8 cellular contexts compared by ENCODE assay signal in the genomic region with DNA sequence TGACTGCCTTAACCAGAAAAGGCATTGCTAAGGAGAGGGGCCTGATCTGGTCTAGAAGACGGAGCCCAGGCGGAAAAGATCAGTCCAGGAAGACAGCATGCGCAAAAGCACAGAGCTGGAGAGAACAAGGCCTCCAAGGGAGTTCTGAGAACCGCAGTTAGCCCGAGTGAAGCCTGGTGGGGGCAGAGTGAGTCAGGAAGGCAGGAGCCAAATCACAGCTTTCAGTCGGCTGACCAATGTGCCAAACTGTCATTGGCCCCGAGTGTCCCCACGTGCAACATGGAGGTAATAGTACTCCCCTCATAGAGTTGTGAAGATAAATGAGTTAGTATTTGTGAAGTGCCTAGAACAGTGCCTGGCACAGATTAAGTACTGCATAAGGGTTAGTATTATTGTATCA. TPM values are rescaled to one million over a fixed set of nuclear protein-coding genes. Genes with fewer than 3 reads are reported as not detected.
DNase-seq lines count a peak whose midpoint lies in the region; ATAC-seq and TF ChIP-seq lines count a peak whose summit lies in the region.

No MANE protein-coding gene starts in this region.

- H3K4me1 ChIP-seq in duodenal mucosa (ENCODE audit: control insufficient read depth in 1 of 2, insufficient read depth in 2 of 2, low read length in 2 of 2), result peaks cover 7 to 11% of the 10 kb centered on the region in 2 donors
- no peaks in the 10 kb centered on the region for H3K4me1 ChIP-seq in mesendoderm (ENCODE audit: control insufficient read depth, low read depth, low read length)
- H3K4me1 ChIP-seq in transverse colon, result peaks cover 0 to 20% (median 13%) of the 10 kb centered on the region in 4 donors

- H3K9me3 Mint-ChIP-seq in activated T-cell treated with anti-CD3 and anti-CD28 coated beads, Interleukin-2, amount 50 U/mL, for 4 hours, result no peaks in the 10 kb centered on the region

- intact Hi-C loops in transverse colon (cut with DNase I; ENCODE audit: low total_unique reads), result no loop called here

- peak overlapping the region; percentile 0 for H3K56ac ChIP-seq in mesendoderm (ENCODE audit: low read length)

- in situ Hi-C loops in transverse colon (cut with MboI; ENCODE audit: low pct_ligation_motif_present in 1 of 4, low pct_unique_long_range_greater_than_20kb in 1 of 4, low sequenced_read_pairs in 3 of 4), result no loop called here

- no peak for TF ChIP-seq POLR2A in transverse colon (IDR thresholded peaks at IDR 0.05)

- no peak overlapping the region for H3K23ac ChIP-seq in mesendoderm (ENCODE audit: low read length)

- H3K27me3 ChIP-seq in duodenal mucosa (ENCODE audit: control insufficient read depth in 1 of 2, insufficient read depth in 2 of 2, low read length in 2 of 2), result no peaks in the 10 kb centered on the region
- no peaks in the 10 kb centered on the region for H3K27me3 ChIP-seq in mesendoderm (ENCODE audit: insufficient read depth, low read length, poor library complexity)
- no peaks in the 10 kb centered on the region for H3K27me3 ChIP-seq in transverse colon

- TF ChIP-seq CTCF in transverse colon (IDR thresholded peaks at IDR 0.05), result no peak

- H3K4me3 ChIP-seq in duodenal mucosa (ENCODE audit: low read depth in 1 of 2, low read length in 2 of 2), result no peak overlapping the region
- H3K4me3 ChIP-seq in mesendoderm (ENCODE audit: low read length), result no peak overlapping the region
- no peak overlapping the region for H3K4me3 ChIP-seq in transverse colon

- peak overlapping the region; percentile 31 for H3K18ac ChIP-seq in mesendoderm (ENCODE audit: low read length)

- H3K27me3 Mint-ChIP-seq in activated T-cell treated with anti-CD3 and anti-CD28 coated beads, Interleukin-2, amount 50 U/mL, for 4 hours (ENCODE audit: low read depth), result no peaks in the 10 kb centered on the region

- H2AK5ac ChIP-seq in mesendoderm (ENCODE audit: low read length), result no peak overlapping the region

- no peaks in the 10 kb centered on the region for H3K79me2 ChIP-seq in mesendoderm (ENCODE audit: control insufficient read depth, insufficient read depth, low read length)

- H3K27ac ChIP-seq in duodenal mucosa (ENCODE audit: low read depth, low read length) (peak overlapping the region; percentile 28), mesendoderm (ENCODE audit: low read depth, low read length) (no peak overlapping the region), transverse colon (peak overlapping the region; percentile 79 to 92 (median 86))

- H4K8ac ChIP-seq in mesendoderm (ENCODE audit: low read depth, low read length), result no peak overlapping the region

- TF ChIP-seq EP300 in transverse colon (IDR thresholded peaks at IDR 0.05; ENCODE audit: low read depth), result no peak

- H2BK15ac ChIP-seq in mesendoderm (replicated peaks; ENCODE audit: low read depth), result no peak overlapping the region

- no CpG with 5 or more reads among the region's 8 CpGs for WGBS in mesendoderm (ENCODE audit: extremely low coverage, insufficient coverage, low lambda C conversion rate)
- 73 to 78% methylated on average over 3 to 8 of the region's 8 CpGs for WGBS in transverse colon (ENCODE audit: low coverage in 1 of 2), 2 donors

- no peak overlapping the region for H3K4ac ChIP-seq in mesendoderm (ENCODE audit: low read depth, low read length)

- H3K9me3 ChIP-seq in duodenal mucosa (ENCODE audit: control insufficient read depth in 1 of 2, low read length in 2 of 2) (no peaks in the 10 kb centered on the region), transverse colon (no peaks in the 10 kb centered on the region)

- no peak overlapping the region for H3K4me2 ChIP-seq in mesendoderm (ENCODE audit: low read length)

- H3K4me3 Mint-ChIP-seq in activated T-cell treated with anti-CD3 and anti-CD28 coated beads, Interleukin-2, amount 50 U/mL, for 4 hours, result peak overlapping the region; percentile 81

- H2BK5ac ChIP-seq in mesendoderm (ENCODE audit: low read length), result no peak overlapping the region

- no peaks in the 10 kb centered on the region for H3K36me3 Mint-ChIP-seq in activated T-cell treated with anti-CD3 and anti-CD28 coated beads, Interleukin-2, amount 50 U/mL, for 4 hours (ENCODE audit: insufficient read depth)

- peak overlapping the region in 1 of 2 donors; percentile 50 for H3K9ac ChIP-seq in duodenal mucosa (ENCODE audit: low read depth in 1 of 2, low read length in 2 of 2)
- no peak overlapping the region for H3K9ac ChIP-seq in mesendoderm (ENCODE audit: low read length)

- H3K36me3 ChIP-seq in duodenal mucosa (ENCODE audit: control insufficient read depth in 1 of 2, insufficient read depth in 2 of 2, low read length in 2 of 2), result no peaks in the 10 kb centered on the region
- H3K36me3 ChIP-seq in mesendoderm (ENCODE audit: control insufficient read depth, insufficient read depth, low read length), result no peaks in the 10 kb centered on the region
- H3K36me3 ChIP-seq in transverse colon, result no peaks in the 10 kb centered on the region

- peaks cover 40% of the 10 kb centered on the region for H3K4me1 Mint-ChIP-seq in activated T-cell treated with anti-CD3 and anti-CD28 coated beads, Interleukin-2, amount 50 U/mL, for 4 hours (ENCODE audit: low read depth)

- no peak overlapping the region for H4K5ac ChIP-seq in mesendoderm (ENCODE audit: low read length)

- H2BK120ac ChIP-seq in mesendoderm (ENCODE audit: low read depth, low read length), result no peak overlapping the region

- ATAC-seq in activated T-cell treated with anti-CD3 and anti-CD28 coated beads, Interleukin-2, amount 50 U/mL, for 4 hours, result no peak
- ATAC-seq in left lobe of liver, result no peak
- no peak for ATAC-seq in GM21390 (IDR thresholded peaks at IDR 0.05; ENCODE audit: unreplicated experiment)

- no peaks in the 10 kb centered on the region for H3K79me1 ChIP-seq in mesendoderm (ENCODE audit: low read length)

- no peak for DNase-seq in activated T-cell treated with anti-CD3 and anti-CD28 coated beads, Interleukin-2, amount 50 U/mL, for 4 hours
- DNase-seq in activated T-cell treated with anti-CD3 and anti-CD28 coated beads for 4 hours (no peak), mesendoderm (peak; percentile 53), transverse colon (no peak), left lobe of liver (ENCODE audit: low spot score) (no peak), NCI-H2081 treated with DMSO at 0.1 percent for 48 hours (lab: John Stamatoyannopoulos, UW) (no peak)

RNA-seq across cellular contexts. Expression of a gene that starts 1.2 kb away (rescaled TPM):
- under 1 TPM in 2 of 3 donors, not detected in 1; 0.16 to 0.30 TPM for total RNA-seq in activated T-cell treated with anti-CD3 and anti-CD28 coated beads, Interleukin-2, amount 50 U/mL, for 4 hours
- polyA plus RNA-seq in mesendoderm (2013, experiment 1 of 2), result 3.9 TPM
- polyA plus RNA-seq in mesendoderm (2013, experiment 2 of 2), result 4.5 TPM
- total RNA-seq in transverse colon (10 to 100 TPM; 10.8 to 16.4 (median 11.7) TPM), left lobe of liver (0.60 TPM)
